13 cellular contexts compared by ENCODE assay signal in genomic region chr4:142557220-142557801, GRCh38.
DNase-seq lines count a peak whose midpoint lies in the region; ATAC-seq lines count a peak whose summit lies in the region.
"Had no signal": no experiment of that assay in that cellular context is flagged by ENCODE, and none has a peak within 500 bp of the region (broad histone marks: within the 10 kb centered on the region; RNA-seq: fewer than 3 reads in every experiment).

No MANE protein-coding gene starts in this region.

- intact Hi-C loops in CD4-positive, alpha-beta memory T cell (cut with micrococcal nuclease) = loop anchor here (1.0 kb wide), 1 partner anchor 10 kb away; no protein-coding TSS in a partner anchor

- no peaks in the 10 kb centered on the region for H3K27me3 Mint-ChIP-seq in activated CD8-positive, alpha-beta memory T cell treated with anti-CD3 and anti-CD28 coated beads, Interleukin-2, amount 10 ng/mL, durations not matched to agents 7 days and 5 days
- no peaks in the 10 kb centered on the region for H3K27me3 Mint-ChIP-seq in CD4-positive, alpha-beta memory T cell
- H3K27me3 Mint-ChIP-seq in T-helper 17 cell = no peaks in the 10 kb centered on the region

- peaks cover 20% of the 10 kb centered on the region for H3K4me1 Mint-ChIP-seq in activated CD8-positive, alpha-beta memory T cell treated with anti-CD3 and anti-CD28 coated beads, Interleukin-2, amount 10 ng/mL, durations not matched to agents 7 days and 5 days
- H3K4me1 Mint-ChIP-seq in CD4-positive, alpha-beta memory T cell = peaks cover 60 to 87% (median 68%) of the 10 kb centered on the region in 4 donors
- peaks cover 50% of the 10 kb centered on the region for H3K4me1 Mint-ChIP-seq in T-helper 17 cell

- ATAC-seq in activated CD8-positive, alpha-beta memory T cell treated with anti-CD3 and anti-CD28 coated beads, Interleukin-2, amount 10 ng/mL, durations not matched to agents 7 days and 5 days = no peak
- ATAC-seq in T-helper 17 cell = peak; percentile 36
- ATAC-seq in HG03196 (IDR thresholded peaks at IDR 0.05; ENCODE audit: unreplicated experiment) = no peak
- ATAC-seq: CD8-positive, alpha-beta T cell had no signal

- CTCF ChIA-PET in activated CD8-positive, alpha-beta memory T cell treated with anti-CD3 and anti-CD28 coated beads, Interleukin-2, amount 10 ng/mL, durations not matched to agents 7 days and 5 days (lab: Charles Lee) = interaction anchor here (1.2 kb wide), 1 partner anchor 10 kb away, joined by 3 read pairs; no protein-coding TSS in a partner anchor
- CTCF ChIA-PET in CD4-positive, alpha-beta memory T cell (lab: Charles Lee; ENCODE audit: partially characterized antibody) = interaction anchor here (0.9 to 1.7 kb wide), 9 partner anchors 10 to 275 kb away, joined by 3 to 8 read pairs (median 4); no protein-coding TSS in a partner anchor

- POLR2A ChIA-PET in CD4-positive, alpha-beta memory T cell (lab: Charles Lee; ENCODE audit: partially characterized antibody) = interaction anchor here (0.9 to 3.7 kb wide), 13 partner anchors 9 to 203 kb away, joined by 3 to 26 read pairs (median 4); no protein-coding TSS in a partner anchor

- H3K4me1 ChIP-seq in CD4-positive, alpha-beta memory T cell (ENCODE audit: insufficient read depth, low read length) = peaks cover 87% of the 10 kb centered on the region
- peaks cover 31% of the 10 kb centered on the region for H3K4me1 ChIP-seq in effector memory CD4-positive, alpha-beta T cell (ENCODE audit: control insufficient read depth, insufficient read depth, low read length, poor library complexity, severe bottlenecking)

- no peak overlapping the region for H3K4me3 Mint-ChIP-seq in activated CD8-positive, alpha-beta memory T cell treated with anti-CD3 and anti-CD28 coated beads, Interleukin-2, amount 10 ng/mL, durations not matched to agents 7 days and 5 days
- peak overlapping the region; percentile 59 to 90 (median 80) for H3K4me3 Mint-ChIP-seq in CD4-positive, alpha-beta memory T cell
- H3K4me3 Mint-ChIP-seq in T-helper 17 cell = peak overlapping the region; percentile 91
- H3K4me3 Mint-ChIP-seq: CD8-positive, alpha-beta T cell had no signal

- peak overlapping the region; percentile 36 for H3K27ac ChIP-seq in CD4-positive, alpha-beta memory T cell (ENCODE audit: low read depth, low read length)
- peak overlapping the region; percentile 46 for H3K27ac ChIP-seq in effector memory CD4-positive, alpha-beta T cell (ENCODE audit: insufficient read depth, low read length, poor library complexity, severe bottlenecking)

- H3K9me3 Mint-ChIP-seq in activated CD8-positive, alpha-beta memory T cell treated with anti-CD3 and anti-CD28 coated beads, Interleukin-2, amount 10 ng/mL, durations not matched to agents 7 days and 5 days (ENCODE audit: low read depth) = no peaks in the 10 kb centered on the region
- peaks cover 0 to 3% (median 0%) of the 10 kb centered on the region in 8 donors for H3K9me3 Mint-ChIP-seq in CD4-positive, alpha-beta memory T cell
- H3K9me3 Mint-ChIP-seq: CD8-positive, alpha-beta T cell had no signal

- peak overlapping the region; percentile 47 for H3K27ac Mint-ChIP-seq in activated CD8-positive, alpha-beta memory T cell treated with anti-CD3 and anti-CD28 coated beads, Interleukin-2, amount 10 ng/mL, durations not matched to agents 7 days and 5 days
- peak overlapping the region; percentile 76 to 94 (median 88) for H3K27ac Mint-ChIP-seq in CD4-positive, alpha-beta memory T cell
- H3K27ac Mint-ChIP-seq in T-helper 17 cell = peak overlapping the region; percentile 91
- H3K27ac Mint-ChIP-seq: CD8-positive, alpha-beta T cell had no signal

- no peak for DNase-seq in activated CD8-positive, alpha-beta memory T cell treated with anti-CD3 and anti-CD28 coated beads, Interleukin-2, amount 10 ng/mL, durations not matched to agents 7 days and 5 days
- DNase-seq in activated CD8-positive, alpha-beta memory T cell treated with anti-CD3 and anti-CD28 coated beads for 24 hours = no peak
- no peak for DNase-seq in CD4-positive, alpha-beta memory T cell
- DNase-seq in T-helper 17 cell (no peak), SHP77 (lab: John Stamatoyannopoulos, UW) (no peak)
- DNase-seq in effector memory CD4-positive, alpha-beta T cell = no peak
- DNase-seq: ACHN; CD8-positive, alpha-beta T cell; DMS 273 treated with DMSO at 0.1 percent for 48 hours; NCI-H1436; NCI-H2029 treated with DMSO at 0.1 percent for 48 hours; NCI-H510A treated with DMSO at 0.1 percent for 48 hours had no signal

- H3K36me3 Mint-ChIP-seq in activated CD8-positive, alpha-beta memory T cell treated with anti-CD3 and anti-CD28 coated beads, Interleukin-2, amount 10 ng/mL, durations not matched to agents 7 days and 5 days = no peaks in the 10 kb centered on the region
- peaks cover 0 to 4% of the 10 kb centered on the region in 2 donors for H3K36me3 Mint-ChIP-seq in CD4-positive, alpha-beta memory T cell
- peaks cover 6% of the 10 kb centered on the region for H3K36me3 Mint-ChIP-seq in T-helper 17 cell (ENCODE audit: low read depth)
- H3K36me3 Mint-ChIP-seq: CD8-positive, alpha-beta T cell had no signal

- no peaks in the 10 kb centered on the region for H3K27me3 ChIP-seq in CD4-positive, alpha-beta memory T cell (ENCODE audit: insufficient read depth, low read length)
- no peaks in the 10 kb centered on the region for H3K27me3 ChIP-seq in effector memory CD4-positive, alpha-beta T cell (replicated peaks; ENCODE audit: control insufficient read depth, insufficient read depth, low read length, poor library complexity, severe bottlenecking)

- H3K36me3 ChIP-seq in CD4-positive, alpha-beta memory T cell (ENCODE audit: insufficient read depth, low read length) = no peaks in the 10 kb centered on the region
- H3K36me3 ChIP-seq in effector memory CD4-positive, alpha-beta T cell (ENCODE audit: control insufficient read depth, insufficient read depth, low read length) = no peaks in the 10 kb centered on the region

- H3K4me3 ChIP-seq in CD4-positive, alpha-beta memory T cell (ENCODE audit: low read length in 2 of 2) = peak overlapping the region in 1 of 2 donors; percentile 28
- H3K4me3 ChIP-seq in effector memory CD4-positive, alpha-beta T cell (ENCODE audit: insufficient read depth, low read depth, low read length, poor library complexity, severe bottlenecking) = peak overlapping the region; percentile 31

- no peaks in the 10 kb centered on the region for H3K9me3 ChIP-seq in CD4-positive, alpha-beta memory T cell (ENCODE audit: control insufficient read depth in 1 of 2, low read length in 2 of 2)
- H3K9me3 ChIP-seq in T-helper 17 cell (ENCODE audit: control insufficient read depth, low read length, poor library complexity, severe bottlenecking) = no peaks in the 10 kb centered on the region
- no peaks in the 10 kb centered on the region for H3K9me3 ChIP-seq in effector memory CD4-positive, alpha-beta T cell (ENCODE audit: control insufficient read depth, low read length)
